Comparison of ENCODE assay signal across 8 cellular contexts in genomic region chr19:58021541-58022282, GRCh38. TPM values are rescaled to one million over a fixed set of nuclear protein-coding genes. Genes with fewer than 3 reads are reported as not detected.
A peak's percentile ranks its signal among the peaks of the same experiment; 100 is the strongest.
DNase-seq lines count a peak whose midpoint lies in the region; ATAC-seq, FAIRE-seq and TF ChIP-seq lines count a peak whose summit lies in the region.

No MANE protein-coding gene starts in this region.

- no peak overlapping the region for H3K4me3 Mint-ChIP-seq in activated naive CD4-positive, alpha-beta T cell treated with anti-CD3 and anti-CD28 coated beads for 36 hours
- no peak overlapping the region for H3K4me3 Mint-ChIP-seq in progenitor cell of endocrine pancreas (ENCODE audit: low read depth)

- peaks cover 41% of the 10 kb centered on the region for H3K9me3 Mint-ChIP-seq in activated naive CD4-positive, alpha-beta T cell treated with anti-CD3 and anti-CD28 coated beads for 36 hours
- H3K9me3 Mint-ChIP-seq in progenitor cell of endocrine pancreas (ENCODE audit: low read depth), result peaks cover 30% of the 10 kb centered on the region

- TF ChIP-seq POLR2A in H54 (IDR thresholded peaks at IDR 0.05; ENCODE audit: low read depth, low read length), result no peak

- no peak overlapping the region for H3K27ac Mint-ChIP-seq in activated naive CD4-positive, alpha-beta T cell treated with anti-CD3 and anti-CD28 coated beads for 36 hours
- no peak overlapping the region for H3K27ac Mint-ChIP-seq in progenitor cell of endocrine pancreas

- intact Hi-C loops in activated naive CD4-positive, alpha-beta T cell treated with anti-CD3 and anti-CD28 coated beads for 36 hours (cut with micrococcal nuclease), result loop anchor here (1.0 kb wide), 1 partner anchor 134 kb away; no protein-coding TSS in a partner anchor
- intact Hi-C loops in Right ventricle myocardium superior (cut with DNase I), result loop anchor here (2.0 kb wide), 1 partner anchor 133 kb away; no protein-coding TSS in a partner anchor

- no peaks in the 10 kb centered on the region for H3K4me1 Mint-ChIP-seq in activated naive CD4-positive, alpha-beta T cell treated with anti-CD3 and anti-CD28 coated beads for 36 hours (ENCODE audit: low read depth)
- no peaks in the 10 kb centered on the region for H3K4me1 Mint-ChIP-seq in progenitor cell of endocrine pancreas (ENCODE audit: low read depth)

- no peaks in the 10 kb centered on the region for H3K27me3 Mint-ChIP-seq in activated naive CD4-positive, alpha-beta T cell treated with anti-CD3 and anti-CD28 coated beads for 36 hours (ENCODE audit: low read depth)
- H3K27me3 Mint-ChIP-seq in progenitor cell of endocrine pancreas, result no peaks in the 10 kb centered on the region

- CTCF ChIA-PET in activated naive CD4-positive, alpha-beta T cell treated with anti-CD3 and anti-CD28 coated beads for 36 hours (lab: Charles Lee), result interaction anchor here (0.6 kb wide), 1 partner anchor 484 kb away, joined by 3 read pairs; no protein-coding TSS in a partner anchor

- FAIRE-seq in H54 (lab: Jason Lieb, UNC), result no peak

- ATAC-seq in Right ventricle myocardium superior (ENCODE audit: poor library complexity) (peak; percentile 96), GM19452 (IDR thresholded peaks at IDR 0.05; ENCODE audit: unreplicated experiment) (no peak)

- H3K36me3 Mint-ChIP-seq in activated naive CD4-positive, alpha-beta T cell treated with anti-CD3 and anti-CD28 coated beads for 36 hours (ENCODE audit: low read depth), result peaks cover 10% of the 10 kb centered on the region
- H3K36me3 Mint-ChIP-seq in progenitor cell of endocrine pancreas (ENCODE audit: insufficient read depth), result peaks cover 2% of the 10 kb centered on the region

- DNase-seq in NCI-H1694 (lab: John Stamatoyannopoulos, UW) (peak; percentile 13), NCI-H1694 treated with DMSO at 0.1 percent for 48 hours (lab: John Stamatoyannopoulos, UW) (no peak), NCI-H187 treated with DMSO at 0.1 percent for 48 hours (lab: John Stamatoyannopoulos, UW) (peak; percentile 48), Right ventricle myocardium superior (no peak), progenitor cell of endocrine pancreas (ENCODE audit: low spot score, unreplicated experiment) (no peak), H54 (ENCODE audit: insufficient read length, low spot score) (no peak)
- DNase-seq in activated naive CD4-positive, alpha-beta T cell treated with anti-CD3 and anti-CD28 coated beads for 36 hours, result peak; percentile 53

- peak; percentile 47 for TF ChIP-seq CTCF in progenitor cell of endocrine pancreas (IDR thresholded peaks at IDR 0.05; ENCODE audit: unreplicated experiment)

RNA-seq across cellular contexts. Expression of gene ZSCAN1, which starts 12.1 kb away (rescaled TPM):
- total RNA-seq in activated naive CD4-positive, alpha-beta T cell treated with anti-CD3 and anti-CD28 coated beads for 36 hours, result not detected
- not detected for total RNA-seq in Right ventricle myocardium superior
- total RNA-seq in progenitor cell of endocrine pancreas, result 4.8 and 6.7 TPM in 2 replicates

RNA-seq across cellular contexts. Expression of gene ZNF606, which starts 19.1 kb away (rescaled TPM):
- 1 to 10 TPM; 4.5 to 4.7 TPM for total RNA-seq in activated naive CD4-positive, alpha-beta T cell treated with anti-CD3 and anti-CD28 coated beads for 36 hours
- total RNA-seq in Right ventricle myocardium superior (15.0 TPM), progenitor cell of endocrine pancreas (48.6 and 49.0 TPM in 2 replicates)

RNA-seq across cellular contexts. Expression of gene ZNF135, which starts 37.4 kb away (rescaled TPM):
- under 1 TPM; 0.54 to 0.62 TPM for total RNA-seq in activated naive CD4-positive, alpha-beta T cell treated with anti-CD3 and anti-CD28 coated beads for 36 hours
- total RNA-seq in Right ventricle myocardium superior (3.4 TPM), progenitor cell of endocrine pancreas (17.3 and 17.9 TPM in 2 replicates)

RNA-seq across cellular contexts. Expression of gene C19orf18, which starts 47.4 kb away (rescaled TPM):
- under 1 TPM in 1 of 2 experiments, not detected in 1; 0.31 TPM for total RNA-seq in activated naive CD4-positive, alpha-beta T cell treated with anti-CD3 and anti-CD28 coated beads for 36 hours
- total RNA-seq in Right ventricle myocardium superior, result 2.4 TPM
- 1.6 and 1.8 TPM in 2 replicates for total RNA-seq in progenitor cell of endocrine pancreas

Comparison
In these comparisons a context has a peak if more than half of its experiments do, and no peak if none do; other contexts are left out.
1. DNase-seq: peak in NCI-H1694 (single experiment), NCI-H187 treated with DMSO at 0.1 percent for 48 hours (single experiment) and activated naive CD4-positive, alpha-beta T cell treated with anti-CD3 and anti-CD28 coated beads for 36 hours (single experiment); none in NCI-H1694 treated with DMSO at 0.1 percent for 48 hours (single experiment), Right ventricle myocardium superior (single experiment), progenitor cell of endocrine pancreas (single experiment) and H54 (single experiment).